19 cellular contexts compared by ENCODE assay signal in genomic region chr7:87944547-87944946, GRCh38.
"Had no signal": no experiment of that assay in that cellular context is flagged by ENCODE, and none has a peak within 500 bp of the region (broad histone marks: within the 10 kb centered on the region; RNA-seq: fewer than 3 reads in every experiment).

No MANE protein-coding gene starts in this region.

- H3K27me3 ChIP-seq: breast epithelium, foreskin keratinocyte, neutrophil, thyroid gland, uterus had no signal

- H3K4me1 ChIP-seq: breast epithelium, foreskin keratinocyte, lower lobe of right lung, uterus had no signal

- H3K36me3 Mint-ChIP-seq: immature natural killer cell, naive B cell had no signal

- H3K9me3 Mint-ChIP-seq: activated CD8-positive, alpha-beta T cell treated with anti-CD3 and anti-CD28 coated beads for 36 hours; activated T-helper 1 cell treated with anti-CD3 and anti-CD28 coated beads, Interleukin-12 subunit alpha, Interleukin-12 subunit beta, Interleukin-2, Interleukin-4 antibody, amounts not matched to agents 30 ng/mL and 10 ng/mL and 1 ng/mL, durations not matched to agents 14 hours and 24 hours and 36 hours; immature natural killer cell; naive B cell had no signal

- H3K27me3 Mint-ChIP-seq: activated CD4-positive, alpha-beta T cell treated with anti-CD3 and anti-CD28 coated beads for 36 hours; activated CD8-positive, alpha-beta T cell treated with anti-CD3 and anti-CD28 coated beads for 36 hours had no signal

- ATAC-seq: activated CD4-positive, alpha-beta T cell treated with anti-CD3 and anti-CD28 coated beads for 36 hours; activated CD8-positive, alpha-beta T cell treated with anti-CD3 and anti-CD28 coated beads for 36 hours; foreskin keratinocyte; lower lobe of right lung; right cardiac atrium had no signal

- FAIRE-seq: endothelial cell of umbilical vein, small intestine had no signal

- H3K4me3 Mint-ChIP-seq: activated CD4-positive, alpha-beta T cell treated with anti-CD3 and anti-CD28 coated beads for 36 hours; activated CD8-positive, alpha-beta T cell treated with anti-CD3 and anti-CD28 coated beads for 36 hours; activated T-helper 1 cell treated with anti-CD3 and anti-CD28 coated beads, Interleukin-12 subunit alpha, Interleukin-12 subunit beta, Interleukin-2, Interleukin-4 antibody, amounts not matched to agents 30 ng/mL and 10 ng/mL and 1 ng/mL, durations not matched to agents 14 hours and 24 hours and 36 hours; immature natural killer cell; naive B cell had no signal

- DNase-seq: activated CD4-positive, alpha-beta T cell treated with anti-CD3 and anti-CD28 coated beads for 36 hours; activated CD8-positive, alpha-beta memory T cell treated with anti-CD3 and anti-CD28 coated beads, Interleukin-2, amount 50 U/mL, for 4 hours; activated CD8-positive, alpha-beta T cell treated with anti-CD3 and anti-CD28 coated beads for 36 hours; activated naive CD4-positive, alpha-beta T cell; aorta; foreskin keratinocyte; immature natural killer cell; lower lobe of right lung; midbrain; naive B cell; posterior cingulate gyrus; right cardiac atrium; small intestine; thyroid gland; uterus had no signal

- H3K27ac ChIP-seq: breast epithelium, foreskin keratinocyte, lower lobe of right lung, neutrophil, thyroid gland, uterus had no signal

- H3K4me3 ChIP-seq: breast epithelium, lower lobe of right lung, thyroid gland, uterus had no signal

- H3K4me1 Mint-ChIP-seq: activated CD4-positive, alpha-beta T cell treated with anti-CD3 and anti-CD28 coated beads for 36 hours; immature natural killer cell had no signal

- H3K27ac Mint-ChIP-seq: activated CD4-positive, alpha-beta T cell treated with anti-CD3 and anti-CD28 coated beads for 36 hours; activated CD8-positive, alpha-beta T cell treated with anti-CD3 and anti-CD28 coated beads for 36 hours; activated T-helper 1 cell treated with anti-CD3 and anti-CD28 coated beads, Interleukin-12 subunit alpha, Interleukin-12 subunit beta, Interleukin-2, Interleukin-4 antibody, amounts not matched to agents 30 ng/mL and 10 ng/mL and 1 ng/mL, durations not matched to agents 14 hours and 24 hours and 36 hours had no signal

- H3K36me3 ChIP-seq: breast epithelium, lower lobe of right lung, neutrophil, thyroid gland, uterus had no signal
